11 cellular contexts compared by ENCODE assay signal in the genomic region with DNA sequence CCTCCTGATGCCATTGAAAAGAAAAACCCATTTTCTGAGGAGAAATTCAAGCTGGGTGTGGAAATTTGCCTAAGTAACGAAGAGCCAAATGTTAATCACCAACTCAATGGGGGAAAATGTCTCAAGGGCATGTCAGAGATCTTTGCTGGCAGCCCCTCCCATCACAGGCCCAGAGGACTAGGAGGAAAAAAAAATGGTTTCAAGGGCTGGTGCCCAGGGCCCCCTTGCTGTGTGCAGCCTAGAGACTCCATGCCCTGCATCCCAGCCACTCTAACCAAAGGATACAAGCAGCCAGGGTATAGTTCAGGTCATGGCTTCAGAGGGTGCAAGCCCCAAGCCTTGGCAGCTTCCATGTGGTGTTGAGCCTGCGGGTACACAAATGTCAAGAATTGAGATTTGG.
"Had no signal": no experiment of that assay in that cellular context is flagged by ENCODE, and none has a peak within 500 bp of the region (broad histone marks: within the 10 kb centered on the region; RNA-seq: fewer than 3 reads in every experiment).

No MANE protein-coding gene starts in this region.

- H3K9me3 ChIP-seq: HAP-1 had no signal

- H3K4me2 ChIP-seq: GM23338 had no signal

- DNase-seq: GM23248, GOT3, H7, H9, HCEC 1CT, HFFc6 had no signal

- H3K4me3 ChIP-seq: GM23248, GM23338, HAP-1 had no signal

- H3K4me1 ChIP-seq: HAP-1 had no signal

- H2AFZ ChIP-seq: GM23248, GM23338 had no signal

- H3K9ac ChIP-seq: GM23248 had no signal

- FAIRE-seq: H1, H54 had no signal

- H3K27ac Mint-ChIP-seq: GM23338, H9, HFFc6 had no signal

- H3K36me3 ChIP-seq: HAP-1 had no signal

- H3K27ac ChIP-seq: GM23248 had no signal

- ATAC-seq: GM23338, HCT116 had no signal

- H3K4me3 Mint-ChIP-seq: GM23338, H9, HFFc6 had no signal

- H3K4me1 Mint-ChIP-seq: GM23338, H9 had no signal
